Comparison of ENCODE assay signal across 9 cellular contexts in genomic region chr14:65336191-65336591, GRCh38.
DNase-seq lines count a peak whose midpoint lies in the region; ATAC-seq and TF ChIP-seq lines count a peak whose summit lies in the region.
"Had no signal": no experiment of that assay in that cellular context is flagged by ENCODE, and none has a peak within 500 bp of the region (broad histone marks: within the 10 kb centered on the region; RNA-seq: fewer than 3 reads in every experiment).

No MANE protein-coding gene starts in this region.

- intact Hi-C loops in left colon (cut with DNase I, micrococcal nuclease), result no loop called here

- H2AFZ ChIP-seq in trophoblast cell (ENCODE audit: insufficient read depth, low read length, poor library complexity), result no peak overlapping the region

- peak overlapping the region; percentile 22 for H3K18ac ChIP-seq in trophoblast cell (ENCODE audit: low read length)

- no CpG with 5 or more reads among the region's 2 CpGs for WGBS in trophoblast cell (ENCODE audit: extremely low coverage, insufficient coverage, insufficient read length)

- H3K36me3 ChIP-seq in trophoblast cell (ENCODE audit: control insufficient read depth in 1 of 2, insufficient read depth in 2 of 2, low read length in 2 of 2) (no peaks in the 10 kb centered on the region), BE2C (no peaks in the 10 kb centered on the region)
- H3K36me3 ChIP-seq: cardiac muscle cell had no signal

- peak overlapping the region; percentile 66 for H4K8ac ChIP-seq in trophoblast cell (ENCODE audit: low read depth, low read length)

- no peak overlapping the region for H3K23ac ChIP-seq in trophoblast cell (ENCODE audit: low read length)

- H3K9ac ChIP-seq in trophoblast cell (ENCODE audit: low read length), result no peak overlapping the region

- peak overlapping the region; percentile 26 for H4K91ac ChIP-seq in trophoblast cell (ENCODE audit: low read depth, low read length)

- H3K27me3 ChIP-seq in trophoblast cell (ENCODE audit: insufficient read depth, low read length) (no peaks in the 10 kb centered on the region), BE2C (no peaks in the 10 kb centered on the region)
- H3K27me3 ChIP-seq: cardiac muscle cell had no signal

- H3K4ac ChIP-seq in trophoblast cell (ENCODE audit: low read depth, low read length), result no peak overlapping the region

- H2AK5ac ChIP-seq in trophoblast cell (ENCODE audit: low read length), result peak overlapping the region; percentile 97

- peak overlapping the region; percentile 84 for H2BK12ac ChIP-seq in trophoblast cell (ENCODE audit: low read length)

- no peak overlapping the region for H3K4me3 ChIP-seq in trophoblast cell (ENCODE audit: low read depth, low read length)
- H3K4me3 ChIP-seq in BE2C (ENCODE audit: low read depth, low read length), result no peak overlapping the region
- H3K4me3 ChIP-seq: cardiac muscle cell had no signal

- peak overlapping the region; percentile 41 for H3K14ac ChIP-seq in trophoblast cell (ENCODE audit: low read length)

- no peak overlapping the region for H3K27ac ChIP-seq in trophoblast cell (ENCODE audit: low read depth, low read length)
- H3K27ac ChIP-seq: cardiac muscle cell had no signal

- H3K79me2 ChIP-seq in trophoblast cell (ENCODE audit: control insufficient read depth, insufficient read depth, low read length, poor library complexity), result no peaks in the 10 kb centered on the region

- ATAC-seq in HG02870 (IDR thresholded peaks at IDR 0.05; ENCODE audit: unreplicated experiment) (peak; percentile 83), left colon (no peak)

- H3K4me2 ChIP-seq in trophoblast cell (ENCODE audit: low read length), result no peak overlapping the region

- peaks cover 12 to 23% of the 10 kb centered on the region in 2 experiments for H3K4me1 ChIP-seq in trophoblast cell (ENCODE audit: control insufficient read depth in 1 of 2, insufficient read depth in 2 of 2, low read length in 2 of 2)
- no peaks in the 10 kb centered on the region for H3K4me1 ChIP-seq in BE2C

- peak overlapping the region; percentile 65 for H2BK120ac ChIP-seq in trophoblast cell (ENCODE audit: insufficient read depth, low read length, poor library complexity)

- DNase-seq in EL (peak; percentile 69), trophoblast cell (peak; percentile 19 to 59), BE2C (no peak), pons (ENCODE audit: low spot score) (no peak), SHP77 treated with DMSO at 0.1 percent for 48 hours (lab: John Stamatoyannopoulos, UW) (no peak), left colon (no peak)
- DNase-seq in activated CD8-positive, alpha-beta memory T cell treated with anti-CD3 and anti-CD28 coated beads, Interleukin-2, amount 50 U/mL, for 48 hours, result peak; percentile 72

- H2BK5ac ChIP-seq in trophoblast cell (ENCODE audit: low read depth, low read length, poor library complexity), result peak overlapping the region; percentile 45

- H4K12ac ChIP-seq in trophoblast cell (ENCODE audit: low read depth, low read length), result no peak overlapping the region

- H3K79me1 ChIP-seq in trophoblast cell (ENCODE audit: low read length), result peaks cover 14% of the 10 kb centered on the region

- H3K9me3 ChIP-seq in trophoblast cell (ENCODE audit: insufficient read depth, low read depth, low read length) (no peaks in the 10 kb centered on the region), BE2C (no peaks in the 10 kb centered on the region)

- no peak for TF ChIP-seq CTCF in BE2C (IDR thresholded peaks at IDR 0.05; ENCODE audit: low read depth, low read length)

Comparison
In these comparisons a context has a peak if more than half of its experiments do, and no peak if none do; other contexts are left out.
1. DNase-seq: peak in EL (single experiment), activated CD8-positive, alpha-beta memory T cell treated with anti-CD3 and anti-CD28 coated beads, Interleukin-2, amount 50 U/mL, for 48 hours (single experiment) and trophoblast cell (2 of 2); none in BE2C (single experiment), pons (single experiment), SHP77 treated with DMSO at 0.1 percent for 48 hours (single experiment) and left colon (0 of 2).